ENCODE assay signal across 17 cellular contexts in genomic region chr2:16079637-16080036, GRCh38.
DNase-seq lines count a peak whose midpoint lies in the region; FAIRE-seq and TF ChIP-seq lines count a peak whose summit lies in the region.
"Had no signal": no experiment of that assay in that cellular context is flagged by ENCODE, and none has a peak within 500 bp of the region (broad histone marks: within the 10 kb centered on the region; RNA-seq: fewer than 3 reads in every experiment).

No MANE protein-coding gene starts in this region.

- H3K4me3 Mint-ChIP-seq in endodermal cell = no peak overlapping the region
- H3K4me3 Mint-ChIP-seq in activated T-helper 1 cell treated with anti-CD3 and anti-CD28 coated beads, Interleukin-12 subunit alpha, Interleukin-12 subunit beta, Interleukin-2, Interleukin-4 antibody, amounts not matched to agents 30 ng/mL and 10 ng/mL and 1 ng/mL, durations not matched to agents 14 hours and 24 hours and 36 hours = no peak overlapping the region
- H3K4me3 Mint-ChIP-seq: CD14-positive monocyte; CD8-positive, alpha-beta T cell had no signal

- peaks cover 35% of the 10 kb centered on the region for H3K4me1 Mint-ChIP-seq in endodermal cell
- no peaks in the 10 kb centered on the region for H3K4me1 Mint-ChIP-seq in activated T-helper 1 cell treated with anti-CD3 and anti-CD28 coated beads, Interleukin-12 subunit alpha, Interleukin-12 subunit beta, Interleukin-2, Interleukin-4 antibody, amounts not matched to agents 30 ng/mL and 10 ng/mL and 1 ng/mL, durations not matched to agents 14 hours and 24 hours and 36 hours (ENCODE audit: low read depth)
- H3K4me1 Mint-ChIP-seq: CD14-positive monocyte had no signal

- no peaks in the 10 kb centered on the region for H3K9me3 ChIP-seq in endodermal cell (ENCODE audit: control insufficient read depth, low read length)
- H3K9me3 ChIP-seq in small intestine (ENCODE audit: control insufficient read depth, low read depth) = no peaks in the 10 kb centered on the region

- WGBS in endodermal cell (ENCODE audit: insufficient coverage in 1 of 2, insufficient read length in 1 of 2), 2 experiments = 90% methylated on average over 2 of the region's 2 CpGs
- whole genome bisulfite sequencing in small intestine, 3 donors = 25 to 65% (median 43%) methylated on average over 2 of the region's 2 CpGs

- H3K9me3 Mint-ChIP-seq in endodermal cell = no peaks in the 10 kb centered on the region
- no peaks in the 10 kb centered on the region for H3K9me3 Mint-ChIP-seq in activated T-helper 1 cell treated with anti-CD3 and anti-CD28 coated beads, Interleukin-12 subunit alpha, Interleukin-12 subunit beta, Interleukin-2, Interleukin-4 antibody, amounts not matched to agents 30 ng/mL and 10 ng/mL and 1 ng/mL, durations not matched to agents 14 hours and 24 hours and 36 hours
- H3K9me3 Mint-ChIP-seq: CD8-positive, alpha-beta T cell had no signal

- TF ChIP-seq CTCF in LNCaP clone FGC (IDR thresholded peaks at IDR 0.05; ENCODE audit: control insufficient read depth, extremely low read depth, insufficient read depth) (no peak), endodermal cell (conservative IDR thresholded peaks at IDR 0.05) (peak; percentile 14)

- no peak overlapping the region for H3K9ac ChIP-seq in endodermal cell (ENCODE audit: extremely low read depth, low read length, poor library complexity, severe bottlenecking)

- DNase-seq in LNCaP clone FGC (ENCODE audit: low read depth) = peak; percentile 82
- peak; percentile 99 to 100 for DNase-seq in NCI-H526 (lab: John Stamatoyannopoulos, UW)
- DNase-seq in endodermal cell = no peak
- peak; percentile 22 for DNase-seq in small intestine
- DNase-seq in NCI-H2196 treated with DMSO at 0.1 percent for 48 hours (lab: John Stamatoyannopoulos, UW; ENCODE audit: unreplicated experiment) = no peak
- no peak for DNase-seq in activated T-helper 1 cell treated with anti-CD3 and anti-CD28 coated beads, Interleukin-12 subunit alpha, Interleukin-12 subunit beta, Interleukin-2, Interleukin-4 antibody, amounts not matched to agents 30 ng/mL and 10 ng/mL and 1 ng/mL, durations not matched to agents 14 hours and 24 hours and 36 hours (ENCODE audit: low spot score)
- no peak for DNase-seq in A172 (ENCODE audit: low spot score)
- DNase-seq: CD8-positive, alpha-beta T cell; COR-L47; DMS153; DMS79 treated with DMSO at 0.1 percent for 48 hours; EL had no signal

- H3K27me3 Mint-ChIP-seq in endodermal cell (ENCODE audit: insufficient read depth) = peaks cover 2% of the 10 kb centered on the region
- peaks cover 2% of the 10 kb centered on the region for H3K27me3 Mint-ChIP-seq in activated T-helper 1 cell treated with anti-CD3 and anti-CD28 coated beads, Interleukin-12 subunit alpha, Interleukin-12 subunit beta, Interleukin-2, Interleukin-4 antibody, amounts not matched to agents 30 ng/mL and 10 ng/mL and 1 ng/mL, durations not matched to agents 14 hours and 24 hours and 36 hours (ENCODE audit: insufficient read depth)

- no peaks in the 10 kb centered on the region for H3K36me3 ChIP-seq in endodermal cell (ENCODE audit: control insufficient read depth, insufficient read depth, low read length)
- no peaks in the 10 kb centered on the region for H3K36me3 ChIP-seq in small intestine (ENCODE audit: control insufficient read depth in 2 of 2, insufficient read depth in 2 of 2, low read length in 2 of 2)

- H3K27me3 ChIP-seq in endodermal cell (ENCODE audit: control insufficient read depth, insufficient read depth, low read length, poor library complexity, severe bottlenecking) = no peaks in the 10 kb centered on the region
- H3K27me3 ChIP-seq in small intestine (ENCODE audit: control insufficient read depth in 2 of 2, insufficient read depth in 2 of 2, low read length in 2 of 2) = no peaks in the 10 kb centered on the region

- H3K36me3 Mint-ChIP-seq in endodermal cell (ENCODE audit: low read depth) = no peaks in the 10 kb centered on the region
- no peaks in the 10 kb centered on the region for H3K36me3 Mint-ChIP-seq in activated T-helper 1 cell treated with anti-CD3 and anti-CD28 coated beads, Interleukin-12 subunit alpha, Interleukin-12 subunit beta, Interleukin-2, Interleukin-4 antibody, amounts not matched to agents 30 ng/mL and 10 ng/mL and 1 ng/mL, durations not matched to agents 14 hours and 24 hours and 36 hours (ENCODE audit: low read depth)
- H3K36me3 Mint-ChIP-seq: CD14-positive monocyte; CD8-positive, alpha-beta T cell had no signal

- FAIRE-seq in small intestine (lab: Jason Lieb, UNC) = no peak
- FAIRE-seq: D721Med, G401.6, GM12891, HTR-8/SVneo had no signal

- intact Hi-C loops in activated T-helper 1 cell treated with anti-CD3 and anti-CD28 coated beads, Interleukin-12 subunit alpha, Interleukin-12 subunit beta, Interleukin-2, Interleukin-4 antibody, amounts not matched to agents 30 ng/mL and 10 ng/mL and 1 ng/mL, durations not matched to agents 14 hours and 24 hours and 36 hours (cut with micrococcal nuclease) = no loop called here

- H3K27ac ChIP-seq in endodermal cell (ENCODE audit: low read depth, low read length) = no peak overlapping the region
- H3K27ac ChIP-seq in small intestine (ENCODE audit: low read depth in 1 of 2, low read length in 1 of 2) = no peak overlapping the region

- no peak overlapping the region for H3K27ac Mint-ChIP-seq in endodermal cell
- no peak overlapping the region for H3K27ac Mint-ChIP-seq in activated T-helper 1 cell treated with anti-CD3 and anti-CD28 coated beads, Interleukin-12 subunit alpha, Interleukin-12 subunit beta, Interleukin-2, Interleukin-4 antibody, amounts not matched to agents 30 ng/mL and 10 ng/mL and 1 ng/mL, durations not matched to agents 14 hours and 24 hours and 36 hours
- H3K27ac Mint-ChIP-seq: CD14-positive monocyte; CD8-positive, alpha-beta T cell had no signal

- H3K4me3 ChIP-seq in LNCaP clone FGC (ENCODE audit: low read depth, low read length) (no peak overlapping the region), endodermal cell (ENCODE audit: low read length) (no peak overlapping the region), small intestine (ENCODE audit: low read depth in 1 of 2, low read length in 2 of 2) (no peak overlapping the region)

- H3K4me1 ChIP-seq in endodermal cell (ENCODE audit: control insufficient read depth, insufficient read depth, low read length) (no peaks in the 10 kb centered on the region), small intestine (ENCODE audit: control insufficient read depth in 2 of 2, insufficient read depth in 1 of 2, low read depth in 1 of 2, low read length in 1 of 2) (no peaks in the 10 kb centered on the region)

Comparison
In these comparisons a context has a peak if more than half of its experiments do, and no peak if none do; other contexts are left out.
1. DNase-seq: peak in LNCaP clone FGC (single experiment), NCI-H526 (2 of 2) and small intestine (single experiment); none in endodermal cell (single experiment), NCI-H2196 treated with DMSO at 0.1 percent for 48 hours (single experiment), activated T-helper 1 cell treated with anti-CD3 and anti-CD28 coated beads, Interleukin-12 subunit alpha, Interleukin-12 subunit beta, Interleukin-2, Interleukin-4 antibody, amounts not matched to agents 30 ng/mL and 10 ng/mL and 1 ng/mL, durations not matched to agents 14 hours and 24 hours and 36 hours (single experiment) and A172 (single experiment).